In genomic region chr3:64399205-64399800, GRCh38 we compare ENCODE assay signal across 8 cellular contexts.
DNase-seq lines count a peak whose midpoint lies in the region; ATAC-seq and TF ChIP-seq lines count a peak whose summit lies in the region.

No MANE protein-coding gene starts in this region.

- DNase-seq in Right ventricle myocardium inferior (ENCODE audit: missing footprints), result no peak
- DNase-seq in cardiac septum (ENCODE audit: low spot score), result no peak
- peak; percentile 75 for DNase-seq in RPMI7951 (ENCODE audit: low read depth)
- peak; percentile 64 for DNase-seq in fibroblast of gingiva (ENCODE audit: low read depth)

- H3K4me3 ChIP-seq in neural cell (ENCODE audit: low read length), result no peak overlapping the region

- H3K27ac ChIP-seq in neural cell (ENCODE audit: low read length), result no peak overlapping the region

- no peaks in the 10 kb centered on the region for H3K27me3 ChIP-seq in neural cell (ENCODE audit: insufficient read depth, low read depth, low read length)

- peak; percentile 72 for TF ChIP-seq CTCF in neural cell (IDR thresholded peaks at IDR 0.05; ENCODE audit: poor library complexity, severe bottlenecking)

- H4K20me1 ChIP-seq in neural cell (ENCODE audit: insufficient read depth), result no peaks in the 10 kb centered on the region

- no peak for TF ChIP-seq EP300 in neural cell (conservative IDR thresholded peaks at IDR 0.05; ENCODE audit: poor library complexity, severe bottlenecking)

- no peak overlapping the region for H3K4me2 ChIP-seq in neural cell (ENCODE audit: low read length)

- TF ChIP-seq RAD21 in neural cell (conservative IDR thresholded peaks at IDR 0.05), result peak; percentile 74

- no peaks in the 10 kb centered on the region for H3F3A ChIP-seq in neural cell (ENCODE audit: insufficient read depth, low read length, poor library complexity, severe bottlenecking)

- H3K79me2 ChIP-seq in neural cell (replicated peaks; ENCODE audit: insufficient read depth, low read length), result no peaks in the 10 kb centered on the region

- H3K36me3 ChIP-seq in neural cell (ENCODE audit: insufficient read depth, low read length), result no peaks in the 10 kb centered on the region

- no peak overlapping the region for H2AFZ ChIP-seq in neural cell (ENCODE audit: low read depth, low read length)

- intact Hi-C loops in Right ventricle myocardium inferior (cut with DNase I) (loop anchor here (1.0 to 10.0 kb wide), 3 partner anchors 83 to 369 kb away; no protein-coding TSS in a partner anchor), cardiac septum (cut with DNase I) (loop anchor here (1.0 to 10.0 kb wide), 3 partner anchors 85 to 369 kb away; no protein-coding TSS in a partner anchor)

- H3K9ac ChIP-seq in neural cell (ENCODE audit: low read length), result no peak overlapping the region

- H3K9me2 ChIP-seq in neural cell (ENCODE audit: insufficient read depth, low read length), result no peaks in the 10 kb centered on the region

- no peaks in the 10 kb centered on the region for H3K9me3 ChIP-seq in neural cell (ENCODE audit: low read length)

- ATAC-seq in Right ventricle myocardium inferior, result peak; percentile 67
- peak; percentile 50 for ATAC-seq in HG03521 (IDR thresholded peaks at IDR 0.05; ENCODE audit: unreplicated experiment)
- ATAC-seq in HG03442 (IDR thresholded peaks at IDR 0.05; ENCODE audit: unreplicated experiment), result no peak
- ATAC-seq in GM18873 (IDR thresholded peaks at IDR 0.05; ENCODE audit: low FRiP score, unreplicated experiment), result no peak

TF ChIP-seq in neural cell, 6 proteins besides CTCF, POLR2A, EP300 and RAD21:
- TF ChIP-seq SMC3 (conservative IDR thresholded peaks at IDR 0.05; ENCODE audit: poor library complexity) (peak; percentile 80), POLR2AphosphoS5 (IDR thresholded peaks at IDR 0.05) (no peak)

Comparison
In these comparisons a context has a peak if more than half of its experiments do, and no peak if none do; other contexts are left out.
1. ATAC-seq: peak in Right ventricle myocardium inferior (single experiment) and HG03521 (single experiment); none in HG03442 (single experiment) and GM18873 (single experiment).
2. DNase-seq: peak in RPMI7951 (single experiment) and fibroblast of gingiva (single experiment); none in Right ventricle myocardium inferior (single experiment) and cardiac septum (single experiment).